Comparison of ENCODE assay signal across 8 cellular contexts in genomic region chr6:87152528-87152950, GRCh38. TPM values are rescaled to one million over a fixed set of nuclear protein-coding genes. Genes with fewer than 3 reads are reported as not detected.
DNase-seq lines count a peak whose midpoint lies in the region; ATAC-seq and TF ChIP-seq lines count a peak whose summit lies in the region.

No MANE protein-coding gene starts in this region.

- ATAC-seq in GM21390 (IDR thresholded peaks at IDR 0.05; ENCODE audit: unreplicated experiment), result no peak

- H3K4me1 Mint-ChIP-seq in Calu3 (ENCODE audit: low read depth, unreplicated experiment) (peaks cover 24% of the 10 kb centered on the region), MCF 10A (ENCODE audit: insufficient read depth, unreplicated experiment) (peaks cover 6% of the 10 kb centered on the region)

- H3K4me1 ChIP-seq in HUES64 (ENCODE audit: insufficient read depth, low read length), result peaks cover 23% of the 10 kb centered on the region
- H3K4me1 ChIP-seq in mononuclear cell (ENCODE audit: insufficient read depth, low read length), result peaks cover 35% of the 10 kb centered on the region

- H3K27me3 ChIP-seq in HUES64 (ENCODE audit: insufficient read depth, low read length) (peaks cover 16% of the 10 kb centered on the region), mononuclear cell (ENCODE audit: insufficient read depth, low read length) (no peaks in the 10 kb centered on the region)

- H3K4me3 ChIP-seq in HUES64 (ENCODE audit: low read length) (peak overlapping the region; percentile 63), mononuclear cell (ENCODE audit: low read length) (peak overlapping the region; percentile 44)

- TF ChIP-seq CTCF in Calu3 (IDR thresholded peaks at IDR 0.05; ENCODE audit: unreplicated experiment), result no peak
- TF ChIP-seq CTCF in MCF 10A (IDR thresholded peaks at IDR 0.05; ENCODE audit: unreplicated experiment), result no peak

- peak overlapping the region; percentile 79 for H3K9ac ChIP-seq in HUES64 (ENCODE audit: low read depth, low read length)

- peak overlapping the region; percentile 68 for H3K4me3 Mint-ChIP-seq in Calu3 (ENCODE audit: low read depth, unreplicated experiment)
- peak overlapping the region; percentile 71 for H3K4me3 Mint-ChIP-seq in MCF 10A (ENCODE audit: unreplicated experiment)

- intact Hi-C loops in Calu3 (cut with micrococcal nuclease; ENCODE audit: unreplicated experiment) (no loop called here), MCF 10A (cut with micrococcal nuclease) (no loop called here)

- H3K36me3 Mint-ChIP-seq in Calu3 (ENCODE audit: insufficient read depth, unreplicated experiment) (peaks cover 38% of the 10 kb centered on the region), MCF 10A (ENCODE audit: insufficient read depth, unreplicated experiment) (no peaks in the 10 kb centered on the region)

- WGBS in HUES64, result 12% methylated on average over 22 of the region's 22 CpGs

- POLR2A ChIA-PET in MCF 10A (lab: Yijun Ruan, JAX), result interaction anchor here (0.7 kb wide), 1 partner anchor 1702 kb away, joined by 3 read pairs; the partner anchor contains the start of gene NT5E

- H3K27ac ChIP-seq in HUES64 (ENCODE audit: low read depth, low read length), result no peak overlapping the region

- CTCF ChIA-PET in Calu3 (lab: Charles Lee), result no interaction called here
- CTCF ChIA-PET in MCF 10A (lab: Yijun Ruan, JAX), result interaction anchor here (1.6 kb wide), 1 partner anchor 12 kb away, joined by 5 read pairs; no protein-coding TSS in a partner anchor

- H3K27ac Mint-ChIP-seq in Calu3 (ENCODE audit: unreplicated experiment) (no peak overlapping the region), MCF 10A (ENCODE audit: low read depth, unreplicated experiment) (peak overlapping the region; percentile 31)

- BruUV-seq in Calu3 (replicated peaks; lab: Mats Ljungman, UMichigan), result no TSS peak
- BruUV-seq in MCF 10A (replicated peaks; lab: Mats Ljungman, UMichigan), result no TSS peak

- H3K9me3 Mint-ChIP-seq in Calu3 (ENCODE audit: low read depth, unreplicated experiment) (no peaks in the 10 kb centered on the region), MCF 10A (ENCODE audit: unreplicated experiment) (no peaks in the 10 kb centered on the region)

- H3K27me3 Mint-ChIP-seq in Calu3 (ENCODE audit: unreplicated experiment), result no peaks in the 10 kb centered on the region
- no peaks in the 10 kb centered on the region for H3K27me3 Mint-ChIP-seq in MCF 10A (ENCODE audit: insufficient read depth, unreplicated experiment)

- no peaks in the 10 kb centered on the region for H3K9me3 ChIP-seq in HUES64 (ENCODE audit: insufficient read depth, low read depth, low read length)
- no peaks in the 10 kb centered on the region for H3K9me3 ChIP-seq in mononuclear cell (ENCODE audit: low read depth, low read length)

- no peak for DNase-seq in Calu3
- DNase-seq in MCF 10A (ENCODE audit: unreplicated experiment), result no peak
- no peak for DNase-seq in SKM-1 treated with dmso at 0.1 percent for 144 hours (lab: John Stamatoyannopoulos, UW; ENCODE audit: unreplicated experiment)
- DNase-seq in SK-N-DZ (ENCODE audit: low spot score), result no peak
- no peak for DNase-seq in stimulated activated CD4-positive, alpha-beta T cell treated with anti-CD3 and anti-CD28 coated beads, Interleukin-4, amount 100 ng/mL, for 24 hours

- no peaks in the 10 kb centered on the region for H3K36me3 ChIP-seq in HUES64 (ENCODE audit: insufficient read depth, low read length)

RNA-seq across cellular contexts. Expression of gene ZNF292, which starts 2.8 kb away (rescaled TPM):
- 41.6 and 44.6 TPM in 2 replicates for total RNA-seq in Calu3 (2022)
- polyA plus RNA-seq in HUES64 (2013, experiment 1 of 2), result 12.3 TPM
- 13.7 TPM for polyA plus RNA-seq in HUES64 (2013, experiment 2 of 2)
- total RNA-seq in MCF 10A (2022), result 17.1 and 24.4 TPM in 2 replicates
- total RNA-seq in mononuclear cell, result 134 TPM
- 13.4 and 13.8 TPM in 2 replicates for polyA plus RNA-seq in SK-N-DZ (2014; cell fraction: cytosol; rRNA removed)
- 28.5 and 41.0 TPM in 2 replicates for polyA plus RNA-seq in SK-N-DZ (2014; cell fraction: nucleus; rRNA removed)

RNA-seq across cellular contexts. Expression of gene CGA, which starts 57.6 kb away (rescaled TPM):
- total RNA-seq in Calu3 (2022), result not detected in 2 replicates
- polyA plus RNA-seq in HUES64 (2013, experiment 1 of 2), result not detected
- not detected for polyA plus RNA-seq in HUES64 (2013, experiment 2 of 2)
- not detected in 2 replicates for total RNA-seq in MCF 10A (2022)
- total RNA-seq in mononuclear cell, result not detected
- 0.68 TPM in 1 of 2 replicates, not detected in the other for polyA plus RNA-seq in SK-N-DZ (2014; cell fraction: cytosol; rRNA removed)
- polyA plus RNA-seq in SK-N-DZ (2014; cell fraction: nucleus; rRNA removed), result not detected in 2 replicates
